In genomic region chr14:80942158-80942738, GRCh38 we compare ENCODE assay signal across 8 cellular contexts. TPM values are rescaled to one million over a fixed set of nuclear protein-coding genes. Genes with fewer than 3 reads are reported as not detected.
A peak's percentile ranks its signal among the peaks of the same experiment; 100 is the strongest.
DNase-seq lines count a peak whose midpoint lies in the region; ATAC-seq and TF ChIP-seq lines count a peak whose summit lies in the region.

No MANE protein-coding gene starts in this region.

- H3K27me3 ChIP-seq in mesendoderm (ENCODE audit: insufficient read depth, low read length, poor library complexity), result no peaks in the 10 kb centered on the region

- no peak overlapping the region for H2AK5ac ChIP-seq in mesendoderm (ENCODE audit: low read length)

- H3K36me3 Mint-ChIP-seq in brain, result no peaks in the 10 kb centered on the region

- H3K27me3 Mint-ChIP-seq in brain, result peaks cover 7% of the 10 kb centered on the region

- H3K36me3 ChIP-seq in mesendoderm (ENCODE audit: control insufficient read depth, insufficient read depth, low read length), result no peaks in the 10 kb centered on the region

- no peaks in the 10 kb centered on the region for H3K9me3 Mint-ChIP-seq in brain

- H3K18ac ChIP-seq in mesendoderm (ENCODE audit: low read length), result peak overlapping the region; percentile 89

- H3K27ac ChIP-seq in mesendoderm (ENCODE audit: low read depth, low read length), result no peak overlapping the region

- peak overlapping the region; percentile 84 for H3K56ac ChIP-seq in mesendoderm (ENCODE audit: low read length)

- peak overlapping the region; percentile 36 for H3K4ac ChIP-seq in mesendoderm (ENCODE audit: low read depth, low read length)

- ATAC-seq in GM19397 (IDR thresholded peaks at IDR 0.05; ENCODE audit: unreplicated experiment), result peak; percentile 9

- WGBS in mesendoderm (ENCODE audit: extremely low coverage, insufficient coverage, low lambda C conversion rate), result no CpG with 5 or more reads among the region's 5 CpGs

- peak overlapping the region; percentile 95 for H4K8ac ChIP-seq in mesendoderm (ENCODE audit: low read depth, low read length)

- H4K5ac ChIP-seq in mesendoderm (ENCODE audit: low read length), result no peak overlapping the region

- no peaks in the 10 kb centered on the region for H3K4me1 ChIP-seq in mesendoderm (ENCODE audit: control insufficient read depth, low read depth, low read length)

- H2BK120ac ChIP-seq in mesendoderm (ENCODE audit: low read depth, low read length), result no peak overlapping the region

- H3K4me1 Mint-ChIP-seq in brain, result peaks cover 32% of the 10 kb centered on the region

- H2BK15ac ChIP-seq in mesendoderm (replicated peaks; ENCODE audit: low read depth), result no peak overlapping the region

- peak overlapping the region; percentile 90 to 96 (median 95) for H3K4me3 Mint-ChIP-seq in brain

- H3K79me1 ChIP-seq in mesendoderm (ENCODE audit: low read length), result peaks cover 7% of the 10 kb centered on the region

- H3K27ac Mint-ChIP-seq in brain, result peak overlapping the region; percentile 89 to 98 (median 94)

- peak overlapping the region; percentile 71 for H3K9ac ChIP-seq in mesendoderm (ENCODE audit: low read length)

- peak; percentile 20 for DNase-seq in CD1c-positive myeloid dendritic cell (ENCODE audit: extremely low spot score)
- no peak for DNase-seq in Jurkat, Clone E6-1 (ENCODE audit: low read depth, low spot score)
- no peak for DNase-seq in mesendoderm
- no peak for DNase-seq in HCEC 1CT
- DNase-seq in SHP77 treated with DMSO at 0.1 percent for 48 hours (lab: John Stamatoyannopoulos, UW), result no peak
- DNase-seq in activated gamma-delta T cell treated with Interleukin-2 at 50 U/mL for 16 hours, result no peak

- H3K4me2 ChIP-seq in mesendoderm (ENCODE audit: low read length), result peak overlapping the region; percentile 60

- peaks cover 3% of the 10 kb centered on the region for H3K79me2 ChIP-seq in mesendoderm (ENCODE audit: control insufficient read depth, insufficient read depth, low read length)

- H3K4me3 ChIP-seq in Jurkat, Clone E6-1 (ENCODE audit: low read length), result peak overlapping the region; percentile 64
- no peak overlapping the region for H3K4me3 ChIP-seq in mesendoderm (ENCODE audit: low read length)

- H2BK5ac ChIP-seq in mesendoderm (ENCODE audit: low read length), result no peak overlapping the region

- H3K23ac ChIP-seq in mesendoderm (ENCODE audit: low read length), result no peak overlapping the region

- TF ChIP-seq CTCF in brain (conservative IDR thresholded peaks at IDR 0.05), result no peak

RNA-seq across cellular contexts. Expression of gene CEP128, which starts 0.7 kb away (rescaled TPM):
- polyA plus RNA-seq in Jurkat, Clone E6-1 (2012; ENCODE audit: insufficient read depth, insufficient read length), result 9.2 TPM
- polyA plus RNA-seq in brain (ENCODE audit: insufficient read depth, low read depth, low replicate concordance), result 2.3 TPM
- 5.2 TPM for polyA plus RNA-seq in mesendoderm (2013, experiment 1 of 2)
- 5.5 TPM for polyA plus RNA-seq in mesendoderm (2013, experiment 2 of 2)

RNA-seq across cellular contexts. Expression of gene TSHR, which starts 13.2 kb away (rescaled TPM):
- polyA plus RNA-seq in Jurkat, Clone E6-1 (2012; ENCODE audit: insufficient read depth, insufficient read length), result 10.1 TPM
- 0.31 TPM for polyA plus RNA-seq in brain (ENCODE audit: insufficient read depth, low read depth, low replicate concordance)
- polyA plus RNA-seq in mesendoderm (2013, experiment 1 of 2), result not detected
- polyA plus RNA-seq in mesendoderm (2013, experiment 2 of 2), result not detected
